ENCODE assay signal across 18 cellular contexts in genomic region chr15:62979252-62979651, GRCh38.
"Had no signal": no experiment of that assay in that cellular context is flagged by ENCODE, and none has a peak within 500 bp of the region (broad histone marks: within the 10 kb centered on the region; RNA-seq: fewer than 3 reads in every experiment).

No MANE protein-coding gene starts in this region.

- H3K4me3 ChIP-seq: gastroesophageal sphincter, left ventricle myocardium inferior, smooth muscle cell, tibial nerve had no signal

- H3K9me3 ChIP-seq: gastroesophageal sphincter, left ventricle myocardium inferior, tibial nerve had no signal

- H3K9me3 Mint-ChIP-seq: activated naive CD8-positive, alpha-beta T cell treated with anti-CD3 and anti-CD28 coated beads, Interleukin-2, amount 50 U/mL, for 24 hours; central memory CD8-positive, alpha-beta T cell; memory B cell; neural crest cell; stimulated activated effector memory CD8-positive, alpha-beta T cell treated with anti-CD3 and anti-CD28 coated beads, Interleukin-12 subunit alpha, Interleukin-12 subunit beta, amount 100 ng/mL, for 72 hours; WTC11 had no signal

- H3K36me3 ChIP-seq: gastroesophageal sphincter, left ventricle myocardium inferior, tibial nerve had no signal

- H3K4me2 ChIP-seq: smooth muscle cell had no signal

- H3K27ac Mint-ChIP-seq: activated CD8-positive, alpha-beta T cell treated with anti-CD3 and anti-CD28 coated beads, Interleukin-2, amount 10 ng/mL, durations not matched to agents 7 days and 5 days; activated naive CD8-positive, alpha-beta T cell treated with anti-CD3 and anti-CD28 coated beads, Interleukin-2, amount 50 U/mL, for 24 hours; memory B cell; stimulated activated effector memory CD8-positive, alpha-beta T cell treated with anti-CD3 and anti-CD28 coated beads, Interleukin-12 subunit alpha, Interleukin-12 subunit beta, amount 100 ng/mL, for 72 hours; WTC11 had no signal

- H3K4me3 Mint-ChIP-seq: activated CD8-positive, alpha-beta T cell treated with anti-CD3 and anti-CD28 coated beads, Interleukin-2, amount 10 ng/mL, durations not matched to agents 7 days and 5 days; activated naive CD8-positive, alpha-beta T cell treated with anti-CD3 and anti-CD28 coated beads, Interleukin-2, amount 50 U/mL, for 24 hours; central memory CD8-positive, alpha-beta T cell; memory B cell; neural crest cell; stimulated activated effector memory CD8-positive, alpha-beta T cell treated with anti-CD3 and anti-CD28 coated beads, Interleukin-12 subunit alpha, Interleukin-12 subunit beta, amount 100 ng/mL, for 72 hours; WTC11 had no signal

- H3K27ac ChIP-seq: left ventricle myocardium inferior, tibial nerve had no signal

- H3K4me1 Mint-ChIP-seq: activated naive CD8-positive, alpha-beta T cell treated with anti-CD3 and anti-CD28 coated beads, Interleukin-2, amount 50 U/mL, for 24 hours; central memory CD8-positive, alpha-beta T cell; memory B cell; stimulated activated effector memory CD8-positive, alpha-beta T cell treated with anti-CD3 and anti-CD28 coated beads, Interleukin-12 subunit alpha, Interleukin-12 subunit beta, amount 100 ng/mL, for 72 hours had no signal

- H3K4me1 ChIP-seq: tibial nerve had no signal

- H3K27me3 Mint-ChIP-seq: activated naive CD8-positive, alpha-beta T cell treated with anti-CD3 and anti-CD28 coated beads, Interleukin-2, amount 50 U/mL, for 24 hours had no signal

- H3K36me3 Mint-ChIP-seq: memory B cell; stimulated activated effector memory CD8-positive, alpha-beta T cell treated with anti-CD3 and anti-CD28 coated beads, Interleukin-12 subunit alpha, Interleukin-12 subunit beta, amount 100 ng/mL, for 72 hours; WTC11 had no signal

- DNase-seq: activated CD4-positive, alpha-beta T cell treated with anti-CD3 and anti-CD28 coated beads for 48 hours; activated CD8-positive, alpha-beta memory T cell treated with anti-CD3 and anti-CD28 coated beads, Interleukin-2, amount 50 U/mL, for 48 hours; activated CD8-positive, alpha-beta T cell treated with anti-CD3 and anti-CD28 coated beads, Interleukin-2, amount 10 ng/mL, durations not matched to agents 7 days and 5 days; activated naive CD4-positive, alpha-beta T cell; activated naive CD8-positive, alpha-beta T cell treated with anti-CD3 and anti-CD28 coated beads, Interleukin-2, amount 50 U/mL, for 24 hours; effector memory CD4-positive, alpha-beta T cell; islet precursor cell; left ventricle myocardium inferior; posterior cingulate gyrus; right cardiac atrium had no signal

- H3K27me3 ChIP-seq: gastroesophageal sphincter, tibial nerve had no signal
